Comparison of ENCODE assay signal across 15 cellular contexts in genomic region chr5:10736808-10737207, GRCh38. TPM values are rescaled to one million over a fixed set of nuclear protein-coding genes. Genes with fewer than 3 reads are reported as not detected.
DNase-seq lines count a peak whose midpoint lies in the region; ATAC-seq and TF ChIP-seq lines count a peak whose summit lies in the region.
"Had no signal": no experiment of that assay in that cellular context is flagged by ENCODE, and none has a peak within 500 bp of the region (broad histone marks: within the 10 kb centered on the region; RNA-seq: fewer than 3 reads in every experiment).

No MANE protein-coding gene starts in this region.

- TF ChIP-seq CTCF in heart left ventricle (IDR thresholded peaks at IDR 0.05): no peak
- no peak for TF ChIP-seq CTCF in WTC11 (IDR thresholded peaks at IDR 0.05)
- TF ChIP-seq CTCF in thyroid gland (IDR thresholded peaks at IDR 0.05): no peak

- H3K9ac ChIP-seq in mucosa of stomach (ENCODE audit: low read length): peak overlapping the region; percentile 1

- peaks cover 49% of the 10 kb centered on the region for H3K36me3 Mint-ChIP-seq in WTC11

- no peaks in the 10 kb centered on the region for H3K4me1 Mint-ChIP-seq in WTC11

- intact Hi-C loops in heart left ventricle (cut with DNase I) (no loop called here), left cardiac atrium (cut with DNase I) (no loop called here), thyroid gland (cut with DNase I) (no loop called here)

- H3K4me3 ChIP-seq in heart left ventricle (no peak overlapping the region), mucosa of stomach (ENCODE audit: low read length) (no peak overlapping the region), thyroid gland (replicated peaks in 1 of 3) (no peak overlapping the region)
- H3K4me3 ChIP-seq: GM12878, MG63 had no signal

- H3K4me3 Mint-ChIP-seq in WTC11: no peak overlapping the region

- CTCF ChIA-PET in WTC11 (lab: Charles Lee): no interaction called here

- POLR2A ChIA-PET in WTC11 (lab: Charles Lee): no interaction called here

- 64 to 79% (median 75%) methylated on average over 4 to 5 of the region's 5 CpGs for WGBS in heart left ventricle, 4 donors
- 85 to 92% methylated on average over 3 to 5 of the region's 5 CpGs for WGBS in thyroid gland, 2 donors

- no peaks in the 10 kb centered on the region for H3K27me3 Mint-ChIP-seq in WTC11 (ENCODE audit: low read depth)

- H3K27me3 ChIP-seq in heart left ventricle (no peaks in the 10 kb centered on the region), mucosa of stomach (ENCODE audit: control insufficient read depth, insufficient read depth, low read length) (no peaks in the 10 kb centered on the region), thyroid gland (no peaks in the 10 kb centered on the region)
- H3K27me3 ChIP-seq: MG63 had no signal

- H3K36me3 ChIP-seq in heart left ventricle (peaks cover 0 to 13% (median 5%) of the 10 kb centered on the region in 9 donors), mucosa of stomach (ENCODE audit: control insufficient read depth, insufficient read depth, low read length) (no peaks in the 10 kb centered on the region), thyroid gland (no peaks in the 10 kb centered on the region)

- H3K27ac ChIP-seq in heart left ventricle: no peak overlapping the region
- peak overlapping the region in 2 of 3 donors; percentile 3 to 71 for H3K27ac ChIP-seq in thyroid gland

- H3K4me1 ChIP-seq in heart left ventricle: peaks cover 0 to 33% (median 4%) of the 10 kb centered on the region in 12 donors
- peaks cover 30% of the 10 kb centered on the region for H3K4me1 ChIP-seq in mucosa of stomach (ENCODE audit: control insufficient read depth, insufficient read depth, low read length)
- peaks cover 23 to 40% of the 10 kb centered on the region in 2 donors for H3K4me1 ChIP-seq in thyroid gland

- TF ChIP-seq POLR2A in heart left ventricle (IDR thresholded peaks at IDR 0.05): no peak
- no peak for TF ChIP-seq POLR2A in thyroid gland (IDR thresholded peaks at IDR 0.05)

- H3K27ac Mint-ChIP-seq in WTC11: no peak overlapping the region

- no peak for DNase-seq in heart left ventricle
- no peak for DNase-seq in left cardiac atrium
- DNase-seq in WTC11 (ENCODE audit: low spot score): no peak
- peak in 1 of 2 donors; percentile 31 for DNase-seq in thyroid gland
- DNase-seq in activated naive CD4-positive, alpha-beta T cell treated with Interleukin-2 at 50 U/mL for 16 hours: no peak
- DNase-seq in NCI-H146 (lab: John Stamatoyannopoulos, UW): no peak
- no peak for DNase-seq in SIG-M5 treated with dmso at 0.1 percent for 504 hours (lab: John Stamatoyannopoulos, UW; ENCODE audit: unreplicated experiment)
- DNase-seq: 8988T, GDM1, MG63, NCI-H1092, NCI-H510A treated with DMSO at 0.1 percent for 48 hours, SHP77 treated with DMSO at 0.1 percent for 48 hours had no signal

- ATAC-seq in heart left ventricle (peak in 3 of 4 donors; percentile 38 to 45 (median 40)), left cardiac atrium (no peak), WTC11 (no peak)

- peaks cover 22% of the 10 kb centered on the region for H3K9me3 Mint-ChIP-seq in WTC11

- H3K9me3 ChIP-seq in heart left ventricle (peaks cover 0 to 18% (median 0%) of the 10 kb centered on the region in 12 donors), mucosa of stomach (ENCODE audit: control insufficient read depth, low read length) (no peaks in the 10 kb centered on the region), thyroid gland (no peaks in the 10 kb centered on the region)

TF ChIP-seq in WTC11, 78 proteins besides CTCF, POLR2A, EP300 and RAD21:
- TF ChIP-seq FOXP4 (CRISPR knock-in tag; IDR thresholded peaks at IDR 0.05): 0 out of 2 replicates have a peak, but pooled peaks have one; percentile 32
- no peak for TF ChIP-seq ZNF396 (CRISPR knock-in tag; IDR thresholded peaks at IDR 0.05; ENCODE audit: borderline replicate concordance)

RNA-seq across cellular contexts. Expression of gene DAP, which starts 24.2 kb away (rescaled TPM):
- total RNA-seq in heart left ventricle: 10 to 100 TPM; 24.3 to 61.6 (median 28.5) TPM
- 10 to 100 TPM; 13.8 to 45.8 TPM for polyA plus RNA-seq in heart left ventricle
- total RNA-seq in left cardiac atrium: 10 to 100 TPM; 44.6 to 66.9 TPM
- total RNA-seq in WTC11 (2021): 46.7 to 47.7 TPM (median 47.5 TPM) in 3 replicates
- 100 to 1,000 TPM in 3 of 4 donors, 10 to 100 TPM in 1; 66.1 to 130 (median 106) TPM for total RNA-seq in thyroid gland

Comparison
In these comparisons a context has a peak if more than half of its experiments do, and no peak if none do; other contexts are left out.
1. ATAC-seq: peak in heart left ventricle (3 of 4); none in left cardiac atrium (0 of 2) and WTC11 (single experiment).
2. H3K27ac ChIP-seq: peak in thyroid gland (2 of 3); none in heart left ventricle (0 of 12).